Comparison of ENCODE assay signal across 14 cellular contexts in genomic region chr3:13880811-13881156, GRCh38. TPM values are rescaled to one million over a fixed set of nuclear protein-coding genes. Genes with fewer than 3 reads are reported as not detected.
DNase-seq lines count a peak whose midpoint lies in the region; ATAC-seq and TF ChIP-seq lines count a peak whose summit lies in the region.
"Had no signal": no experiment of that assay in that cellular context is flagged by ENCODE, and none has a peak within 500 bp of the region (broad histone marks: within the 10 kb centered on the region; RNA-seq: fewer than 3 reads in every experiment).

No MANE protein-coding gene starts in this region.

- no peaks in the 10 kb centered on the region for H4K20me1 ChIP-seq in GM23248 (ENCODE audit: insufficient read depth)

- no peaks in the 10 kb centered on the region for H3K79me2 ChIP-seq in GM23248 (ENCODE audit: insufficient read depth)

- H3K4me1 ChIP-seq in iPS-18a (ENCODE audit: control insufficient read depth, low read depth, low read length): no peaks in the 10 kb centered on the region
- peaks cover 11% of the 10 kb centered on the region for H3K4me1 ChIP-seq in psoas muscle
- no peaks in the 10 kb centered on the region for H3K4me1 ChIP-seq in GM23248 (ENCODE audit: insufficient read depth)
- H3K4me1 ChIP-seq in SJCRH30: no peaks in the 10 kb centered on the region

- intact Hi-C loops in activated CD4-positive, alpha-beta T cell treated with anti-CD3 and anti-CD28 coated beads for 36 hours (cut with DNase I, micrococcal nuclease): loop anchor here (1.0 kb wide), 3 partner anchors 14 to 223 kb away; no protein-coding TSS in a partner anchor
- intact Hi-C loops in activated CD4-positive, alpha-beta T cell treated with anti-CD3 and anti-CD28 coated beads, Interleukin-2, amount 10 ng/mL, durations not matched to agents 24 days and 14 days (cut with micrococcal nuclease): loop anchor here (1.0 to 2.0 kb wide), 2 partner anchors 14 to 222 kb away; no protein-coding TSS in a partner anchor
- intact Hi-C loops in psoas muscle (cut with DNase I): no loop called here

- in situ Hi-C loops in GM23248 (cut with MboI): loop anchor here (25.0 kb wide), 1 partner anchor 393 kb away; the partner anchor contains the start of gene HDAC11

- H3K4me3 Mint-ChIP-seq in activated CD4-positive, alpha-beta T cell treated with anti-CD3 and anti-CD28 coated beads for 36 hours: peak overlapping the region; percentile 43
- no peak overlapping the region for H3K4me3 Mint-ChIP-seq in activated CD4-positive, alpha-beta T cell treated with anti-CD3 and anti-CD28 coated beads, Interleukin-2, amount 10 ng/mL, durations not matched to agents 24 days and 14 days

- H3K27me3 ChIP-seq in iPS-18a (ENCODE audit: control insufficient read depth, insufficient read depth, low read length) (peaks cover 77% of the 10 kb centered on the region), psoas muscle (ENCODE audit: insufficient read depth in 3 of 3, low read length in 2 of 3) (peaks cover 0 to 78% (median 36%) of the 10 kb centered on the region in 3 donors), GM23248 (replicated peaks; ENCODE audit: insufficient read depth) (peaks cover 82% of the 10 kb centered on the region), SJCRH30 (no peaks in the 10 kb centered on the region; the same call in 1 of the 2 replicates)

- H3K9me3 ChIP-seq in iPS-18a (ENCODE audit: control insufficient read depth, low read depth, low read length) (no peaks in the 10 kb centered on the region), psoas muscle (no peaks in the 10 kb centered on the region), GM23248 (ENCODE audit: low read depth) (no peaks in the 10 kb centered on the region), SJCRH30 (replicated peaks) (no peaks in the 10 kb centered on the region)

- peak overlapping the region; percentile 16 for H3K4me3 ChIP-seq in iPS-18a (ENCODE audit: low read length)
- peak overlapping the region; percentile 46 for H3K4me3 ChIP-seq in psoas muscle
- H3K4me3 ChIP-seq in GM23248: no peak overlapping the region
- no peak overlapping the region for H3K4me3 ChIP-seq in SJCRH30
- H3K4me3 ChIP-seq: GM12878 had no signal

- H2AFZ ChIP-seq in GM23248: no peak overlapping the region

- no peaks in the 10 kb centered on the region for H3K9me3 Mint-ChIP-seq in activated CD4-positive, alpha-beta T cell treated with anti-CD3 and anti-CD28 coated beads for 36 hours (ENCODE audit: low read depth)
- H3K9me3 Mint-ChIP-seq in activated CD4-positive, alpha-beta T cell treated with anti-CD3 and anti-CD28 coated beads, Interleukin-2, amount 10 ng/mL, durations not matched to agents 24 days and 14 days: no peaks in the 10 kb centered on the region
- H3K9me3 Mint-ChIP-seq: activated CD4-positive, alpha-beta memory T cell treated with anti-CD3 and anti-CD28 coated beads, Interleukin-2, amount 10 ng/mL, durations not matched to agents 7 days and 5 days; T-helper 2 cell treated with Interferon-gamma antibody and Interleukin-4, amounts not matched to agents 5 μg/mL and 100 μg/mL, for 36 hours had no signal

- peaks cover 5% of the 10 kb centered on the region for H3K4me1 Mint-ChIP-seq in activated CD4-positive, alpha-beta T cell treated with anti-CD3 and anti-CD28 coated beads for 36 hours
- peaks cover 5% of the 10 kb centered on the region for H3K4me1 Mint-ChIP-seq in activated CD4-positive, alpha-beta T cell treated with anti-CD3 and anti-CD28 coated beads, Interleukin-2, amount 10 ng/mL, durations not matched to agents 24 days and 14 days

- no peak overlapping the region for H3K27ac Mint-ChIP-seq in activated CD4-positive, alpha-beta T cell treated with anti-CD3 and anti-CD28 coated beads for 36 hours
- no peak overlapping the region for H3K27ac Mint-ChIP-seq in activated CD4-positive, alpha-beta T cell treated with anti-CD3 and anti-CD28 coated beads, Interleukin-2, amount 10 ng/mL, durations not matched to agents 24 days and 14 days
- H3K27ac Mint-ChIP-seq: activated CD4-positive, alpha-beta memory T cell treated with anti-CD3 and anti-CD28 coated beads, Interleukin-2, amount 10 ng/mL, durations not matched to agents 7 days and 5 days; T-helper 2 cell treated with Interferon-gamma antibody and Interleukin-4, amounts not matched to agents 5 μg/mL and 100 μg/mL, for 36 hours had no signal

- H3K27ac ChIP-seq in VCaP: no peak overlapping the region
- H3K27ac ChIP-seq in iPS-18a (ENCODE audit: low read length): no peak overlapping the region
- H3K27ac ChIP-seq in psoas muscle: no peak overlapping the region
- H3K27ac ChIP-seq in GM23248: no peak overlapping the region
- no peak overlapping the region for H3K27ac ChIP-seq in SJCRH30

- H3K9ac ChIP-seq in iPS-18a (ENCODE audit: low read length) (no peak overlapping the region), GM23248 (no peak overlapping the region)

- DNase-seq in activated CD4-positive, alpha-beta T cell treated with anti-CD3 and anti-CD28 coated beads for 36 hours: no peak
- DNase-seq in activated CD4-positive, alpha-beta T cell treated with anti-CD3 and anti-CD28 coated beads, Interleukin-2, amount 10 ng/mL, durations not matched to agents 24 days and 14 days: no peak
- DNase-seq in psoas muscle: no peak
- no peak for DNase-seq in GM23248
- no peak for DNase-seq in SJCRH30
- no peak for DNase-seq in dermis blood vessel endothelial cell
- DNase-seq: ACHN, DMS79, KG1 had no signal

- ATAC-seq in activated CD4-positive, alpha-beta T cell treated with anti-CD3 and anti-CD28 coated beads for 36 hours: no peak
- ATAC-seq in psoas muscle: no peak
- ATAC-seq: GM12878 had no signal

- H3F3A ChIP-seq in GM23248 (ENCODE audit: insufficient read depth): no peaks in the 10 kb centered on the region

- 3 to 7% (median 3%) methylated on average over 13 to 15 of the region's 15 CpGs for WGBS in psoas muscle, 3 donors
- 5 to 10% methylated on average over 15 of the region's 15 CpGs for WGBS in GM23248 (ENCODE audit: low coverage in 1 of 2, low lambda C conversion rate in 2 of 2, missing lambda C conversion rate in 2 of 2), 2 experiments

- no peak overlapping the region for H3K4me2 ChIP-seq in GM23248 (ENCODE audit: unreplicated experiment)

- no peaks in the 10 kb centered on the region for H3K9me2 ChIP-seq in GM23248 (ENCODE audit: insufficient read depth)

- H3K27me3 Mint-ChIP-seq in activated CD4-positive, alpha-beta T cell treated with anti-CD3 and anti-CD28 coated beads for 36 hours: peaks cover 11% of the 10 kb centered on the region
- H3K27me3 Mint-ChIP-seq in activated CD4-positive, alpha-beta T cell treated with anti-CD3 and anti-CD28 coated beads, Interleukin-2, amount 10 ng/mL, durations not matched to agents 24 days and 14 days: peaks cover 72% of the 10 kb centered on the region

- no peaks in the 10 kb centered on the region for H3K36me3 ChIP-seq in iPS-18a (ENCODE audit: control insufficient read depth, low read depth, low read length)
- H3K36me3 ChIP-seq in psoas muscle (ENCODE audit: insufficient read depth in 1 of 2, low read depth in 1 of 2): no peaks in the 10 kb centered on the region
- H3K36me3 ChIP-seq in GM23248 (ENCODE audit: low read depth): no peaks in the 10 kb centered on the region
- no peaks in the 10 kb centered on the region for H3K36me3 ChIP-seq in SJCRH30

- TF ChIP-seq CTCF in VCaP (conservative IDR thresholded peaks at IDR 0.05): peak; percentile 54
- TF ChIP-seq CTCF in psoas muscle (IDR thresholded peaks at IDR 0.05): peak; percentile 1

- CTCF ChIA-PET in activated CD4-positive, alpha-beta T cell treated with anti-CD3 and anti-CD28 coated beads for 36 hours (lab: Charles Lee): interaction anchor here (0.5 to 4.8 kb wide), 22 partner anchors 10 to 791 kb away, joined by 3 to 103 read pairs (median 4); no protein-coding TSS in a partner anchor

- POLR2A ChIA-PET in activated CD4-positive, alpha-beta T cell treated with anti-CD3 and anti-CD28 coated beads for 36 hours (lab: Charles Lee): no interaction called here

- H3K36me3 Mint-ChIP-seq in activated CD4-positive, alpha-beta T cell treated with anti-CD3 and anti-CD28 coated beads for 36 hours (ENCODE audit: low read depth): no peaks in the 10 kb centered on the region
- no peaks in the 10 kb centered on the region for H3K36me3 Mint-ChIP-seq in activated CD4-positive, alpha-beta T cell treated with anti-CD3 and anti-CD28 coated beads, Interleukin-2, amount 10 ng/mL, durations not matched to agents 24 days and 14 days (ENCODE audit: low read depth)

RNA-seq across cellular contexts. Expression of gene WNT7A, which starts 0.9 kb away (rescaled TPM):
- under 1 TPM; 0.11 to 0.39 TPM for total RNA-seq in activated CD4-positive, alpha-beta T cell treated with anti-CD3 and anti-CD28 coated beads for 36 hours
- total RNA-seq in activated CD4-positive, alpha-beta T cell treated with anti-CD3 and anti-CD28 coated beads, Interleukin-2, amount 10 ng/mL, durations not matched to agents 24 days and 14 days: 0.05 TPM in 1 of 2 replicates, not detected in the other
- total RNA-seq in psoas muscle (not detected), dermis blood vessel endothelial cell (under 0.01 TPM in 2 replicates)
- polyA plus RNA-seq in psoas muscle (under 1 TPM in 1 of 3 donors, not detected in 2; 0.04 TPM), GM23248 (2016; fragmentation: Nextera tagmentation; extraction: Ambion mirVana) (not detected in 2 replicates)
- total RNA-seq in GM23248 (2014; rRNA removed; shearing (Covaris generic)): not detected in 2 replicates
- not detected in 2 replicates for total RNA-seq in SJCRH30 (2014; rRNA removed; shearing (Covaris generic))
- polyA plus RNA-seq: GM12878 had no signal

Comparison
In these comparisons a context has a peak if more than half of its experiments do, and no peak if none do; other contexts are left out.
1. H3K4me3 ChIP-seq: peak in iPS-18a (single experiment) and psoas muscle (single experiment); none in GM23248 (single experiment) and SJCRH30 (single experiment).
2. intact Hi-C loops: an anchor here in activated CD4-positive, alpha-beta T cell treated with anti-CD3 and anti-CD28 coated beads for 36 hours (1.0 kb wide) and activated CD4-positive, alpha-beta T cell treated with anti-CD3 and anti-CD28 coated beads, Interleukin-2, amount 10 ng/mL, durations not matched to agents 24 days and 14 days (1.0 to 2.0 kb wide); none called in psoas muscle.